Comparison of ENCODE assay signal across 12 cellular contexts in the genomic region with DNA sequence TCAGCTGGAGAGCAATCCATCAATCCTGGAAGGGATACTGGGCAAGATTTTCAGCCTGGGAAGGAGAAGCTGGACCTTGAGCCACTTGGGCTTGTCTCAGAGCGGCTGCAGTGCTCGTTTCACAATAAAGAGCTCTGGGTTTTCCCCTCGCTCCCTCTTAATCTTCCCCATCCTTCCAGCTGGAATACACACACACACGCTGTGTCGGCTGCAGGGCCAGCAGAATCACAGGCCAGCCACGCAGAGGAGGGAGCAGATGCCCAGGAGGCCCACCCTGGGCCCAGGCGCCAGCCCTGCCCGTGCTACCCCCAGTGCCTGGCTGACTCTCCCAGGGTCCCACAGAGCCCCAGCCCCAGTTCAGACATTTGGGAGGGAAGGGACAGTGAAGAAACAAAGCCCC.
DNase-seq lines count a peak whose midpoint lies in the region; ATAC-seq, FAIRE-seq and TF ChIP-seq lines count a peak whose summit lies in the region.
"Had no signal": no experiment of that assay in that cellular context is flagged by ENCODE, and none has a peak within 500 bp of the region (broad histone marks: within the 10 kb centered on the region; RNA-seq: fewer than 3 reads in every experiment).

No MANE protein-coding gene starts in this region.

- peak overlapping the region in 1 of 2 donors; percentile 44 for H3K9ac ChIP-seq in kidney (ENCODE audit: low read length in 2 of 2)

- TF ChIP-seq EP300 in sigmoid colon (IDR thresholded peaks at IDR 0.05), result no peak

- DNase-seq in H7, result peak; percentile 50
- peak; percentile 73 for DNase-seq in coronary artery (ENCODE audit: low spot score)
- peak; percentile 76 for DNase-seq in kidney
- DNase-seq in sigmoid colon, result peak; percentile 73
- DNase-seq in spleen, result no peak
- no peak for DNase-seq in activated gamma-delta T cell treated with Interleukin-2 at 50 U/mL for 16 hours
- DNase-seq: activated T-cell treated with anti-CD3 and anti-CD28 coated beads, Interleukin-2, amount 50 U/mL, for 72 hours; GOT3 had no signal

- TF ChIP-seq CTCF in coronary artery (IDR thresholded peaks at IDR 0.05), result no peak
- TF ChIP-seq CTCF in kidney (IDR thresholded peaks at IDR 0.05; ENCODE audit: borderline replicate concordance, extremely low read depth, insufficient read depth), result no peak
- no peak for TF ChIP-seq CTCF in sigmoid colon (IDR thresholded peaks at IDR 0.05)
- no peak for TF ChIP-seq CTCF in spleen (IDR thresholded peaks at IDR 0.05 in 8 of 11, conservative IDR thresholded peaks at IDR 0.05 in 3 of 11)

- H3K4me1 ChIP-seq in kidney (ENCODE audit: control insufficient read depth in 1 of 2, insufficient read depth in 1 of 2, low read depth in 1 of 2, low read length in 2 of 2) (peaks cover 39 to 40% of the 10 kb centered on the region in 2 donors), sigmoid colon (peaks cover 0 to 62% (median 53%) of the 10 kb centered on the region in 4 donors), spleen (peaks cover 9 to 64% (median 32%) of the 10 kb centered on the region in 6 donors)

- no peak for TF ChIP-seq POLR2A in sigmoid colon (IDR thresholded peaks at IDR 0.05)
- no peak for TF ChIP-seq POLR2A in spleen (IDR thresholded peaks at IDR 0.05)

- no peak for FAIRE-seq in kidney (lab: Jason Lieb, UNC)
- FAIRE-seq: GM12892 had no signal

- H3K4me3 ChIP-seq in H7 (ENCODE audit: insufficient read depth, low read depth, low read length) (no peak overlapping the region), coronary artery (no peak overlapping the region), kidney (ENCODE audit: low read length in 2 of 2) (peak overlapping the region in 1 of 2 donors; percentile 48), sigmoid colon (peak overlapping the region; percentile 2 to 45 (median 36)), spleen (no peak overlapping the region)

- H3K9me3 ChIP-seq in kidney (ENCODE audit: control insufficient read depth in 1 of 2, low read length in 2 of 2) (no peaks in the 10 kb centered on the region), sigmoid colon (no peaks in the 10 kb centered on the region), spleen (no peaks in the 10 kb centered on the region)

- H3K36me3 ChIP-seq in H7 (replicated peaks; ENCODE audit: control insufficient read depth, insufficient read depth, low read length), result no peaks in the 10 kb centered on the region
- peaks cover 0 to 4% of the 10 kb centered on the region in 2 donors for H3K36me3 ChIP-seq in kidney (ENCODE audit: control insufficient read depth in 1 of 2, insufficient read depth in 2 of 2, low read length in 2 of 2)
- H3K36me3 ChIP-seq in sigmoid colon, result no peaks in the 10 kb centered on the region
- H3K36me3 ChIP-seq in spleen, result peaks cover 0 to 69% (median 11%) of the 10 kb centered on the region in 6 donors

- WGBS in sigmoid colon, 2 donors, result 66 to 74% methylated on average over 8 of the region's 8 CpGs
- 81 to 95% (median 86%) methylated on average over 8 of the region's 8 CpGs for WGBS in spleen, 5 donors

- H3K27ac ChIP-seq in coronary artery (peak overlapping the region; percentile 67 to 89), kidney (ENCODE audit: low read depth in 2 of 2, low read length in 2 of 2) (peak overlapping the region; percentile 72 to 88), sigmoid colon (peak overlapping the region; percentile 71 to 86 (median 78)), spleen (peak overlapping the region in 3 of 8 donors; percentile 21 to 68 (median 65))
- H3K27ac ChIP-seq: foreskin keratinocyte had no signal

- intact Hi-C loops in kidney (cut with DNase I), result no loop called here
- intact Hi-C loops in sigmoid colon (cut with DNase I), result loop anchor here (5.0 kb wide), 1 partner anchor 80 kb away; no protein-coding TSS in a partner anchor
- intact Hi-C loops in spleen (cut with DNase I; ENCODE audit: low total_unique reads), result no loop called here

- ATAC-seq in GM21390 (IDR thresholded peaks at IDR 0.05; ENCODE audit: unreplicated experiment) (no peak), HG03135 (IDR thresholded peaks at IDR 0.05; ENCODE audit: unreplicated experiment) (no peak)

- H3K27me3 ChIP-seq in H7 (ENCODE audit: control insufficient read depth, insufficient read depth, low read length) (no peaks in the 10 kb centered on the region), sigmoid colon (no peaks in the 10 kb centered on the region), spleen (replicated peaks in 1 of 7) (no peaks in the 10 kb centered on the region)
- H3K27me3 ChIP-seq: foreskin keratinocyte had no signal

Comparison
In these comparisons a context has a peak if more than half of its experiments do, and no peak if none do; other contexts are left out.
1. DNase-seq: peak in H7 (single experiment), coronary artery (single experiment), kidney (single experiment) and sigmoid colon (single experiment); none in spleen (single experiment) and activated gamma-delta T cell treated with Interleukin-2 at 50 U/mL for 16 hours (single experiment).
2. H3K4me3 ChIP-seq: peak in sigmoid colon (4 of 4); none in H7 (single experiment), coronary artery (single experiment) and spleen (0 of 8).